Comparison of ENCODE assay signal across 8 cellular contexts in genomic region chr2:79849949-79850348, GRCh38.
"Had no signal": no experiment of that assay in that cellular context is flagged by ENCODE, and none has a peak within 500 bp of the region (broad histone marks: within the 10 kb centered on the region; RNA-seq: fewer than 3 reads in every experiment).

No MANE protein-coding gene starts in this region.

- FAIRE-seq: H54 had no signal

- H3K4me3 Mint-ChIP-seq: H9, IgD-negative memory B cell had no signal

- H3K27ac Mint-ChIP-seq: IgD-negative memory B cell had no signal

- H3K4me2 ChIP-seq: KMS-11 had no signal

- H3K9ac ChIP-seq: KMS-11 had no signal

- H3K4me1 Mint-ChIP-seq: IgD-negative memory B cell had no signal

- DNase-seq: GOT3, H9, HCEC 1CT, KBM-7 had no signal

- H3K36me3 Mint-ChIP-seq: IgD-negative memory B cell had no signal

- H3K27ac ChIP-seq: HL-60, KMS-11 had no signal

- H3K27me3 Mint-ChIP-seq: IgD-negative memory B cell had no signal
